In the genomic region with DNA sequence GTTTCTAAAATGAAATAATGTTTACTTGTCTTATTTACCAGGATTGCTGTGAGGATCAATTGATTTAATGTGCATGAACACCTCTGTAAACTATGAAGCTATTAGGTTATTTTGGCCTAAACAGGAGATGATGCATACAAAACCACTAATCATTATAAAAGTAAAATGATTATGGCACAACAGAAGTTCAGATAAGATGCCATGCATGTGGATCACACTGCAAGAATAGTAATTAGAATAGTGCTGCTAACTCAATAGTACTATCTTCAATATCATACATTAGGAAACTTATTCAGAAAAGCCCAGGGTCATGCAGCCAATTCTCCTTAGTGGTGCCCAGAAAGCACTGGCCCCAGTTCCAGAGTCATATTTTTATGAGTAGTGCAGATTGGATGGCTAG, we compare ENCODE assay signal across 29 cellular contexts.
"Had no signal": no experiment of that assay in that cellular context is flagged by ENCODE, and none has a peak within 500 bp of the region (broad histone marks: within the 10 kb centered on the region; RNA-seq: fewer than 3 reads in every experiment).

No MANE protein-coding gene starts in this region.

- H3K36me3 Mint-ChIP-seq: stimulated activated effector memory CD8-positive, alpha-beta T cell treated with anti-CD3 and anti-CD28 coated beads, Interleukin-12 subunit alpha, Interleukin-12 subunit beta, amount 100 ng/mL, for 72 hours; stimulated activated memory B cell treated with anti-CD40 and anti-IgM and Interleukin-4, amounts not matched to agents 10 μg/mL and 1 μg/mL and 100 μg/mL, for 72 hours; stimulated activated naive B cell treated with anti-CD40 and anti-IgM and Interleukin-4, amounts not matched to agents 10 μg/mL and 1 μg/mL and 100 μg/mL, for 72 hours; type B pancreatic cell had no signal

- H3K4me3 Mint-ChIP-seq: stimulated activated effector memory CD8-positive, alpha-beta T cell treated with anti-CD3 and anti-CD28 coated beads, Interleukin-12 subunit alpha, Interleukin-12 subunit beta, amount 100 ng/mL, for 72 hours; stimulated activated memory B cell treated with anti-CD40 and anti-IgM and Interleukin-4, amounts not matched to agents 10 μg/mL and 1 μg/mL and 100 μg/mL, for 72 hours; stimulated activated naive B cell treated with anti-CD40 and anti-IgM and Interleukin-4, amounts not matched to agents 10 μg/mL and 1 μg/mL and 100 μg/mL, for 72 hours; stimulated activated naive CD8-positive, alpha-beta T cell treated with anti-CD3 and anti-CD28 coated beads, Interleukin-15, amount 100 ng/mL, for 72 hours; stimulated activated naive CD8-positive, alpha-beta T cell treated with anti-CD3 and anti-CD28 coated beads, Interleukin-15, Interleukin-2, amounts not matched to agents 100 ng/mL and 50 ng/mL, for 24 hours; type B pancreatic cell had no signal

- H3K36me3 ChIP-seq: stomach, suprapubic skin, thoracic aorta, thyroid gland, tibial artery, tibial nerve, transverse colon, upper lobe of left lung, upper lobe of right lung, uterus, vagina had no signal

- H3K27ac Mint-ChIP-seq: stimulated activated effector memory CD8-positive, alpha-beta T cell treated with anti-CD3 and anti-CD28 coated beads, Interleukin-12 subunit alpha, Interleukin-12 subunit beta, amount 100 ng/mL, for 72 hours; stimulated activated memory B cell treated with anti-CD40 and anti-IgM and Interleukin-4, amounts not matched to agents 10 μg/mL and 1 μg/mL and 100 μg/mL, for 72 hours; stimulated activated naive B cell treated with anti-CD40 and anti-IgM and Interleukin-4, amounts not matched to agents 10 μg/mL and 1 μg/mL and 100 μg/mL, for 72 hours; stimulated activated naive CD8-positive, alpha-beta T cell treated with anti-CD3 and anti-CD28 coated beads, Interleukin-15, amount 100 ng/mL, for 72 hours; stimulated activated naive CD8-positive, alpha-beta T cell treated with anti-CD3 and anti-CD28 coated beads, Interleukin-15, Interleukin-2, amounts not matched to agents 100 ng/mL and 50 ng/mL, for 24 hours; type B pancreatic cell had no signal

- H3K9me3 ChIP-seq: stomach, suprapubic skin, testis, thoracic aorta, thyroid gland, tibial artery, tibial nerve, transverse colon, upper lobe of left lung, upper lobe of right lung, uterus, vagina had no signal

- H3K27me3 Mint-ChIP-seq: stimulated activated memory B cell treated with anti-CD40 and anti-IgM and Interleukin-4, amounts not matched to agents 10 μg/mL and 1 μg/mL and 100 μg/mL, for 72 hours had no signal

- DNase-seq: stimulated activated CD4-positive, alpha-beta T cell treated with anti-CD3 and anti-CD28 coated beads, Interleukin-2, amount 100 ng/mL, for 48 hours; stimulated activated CD4-positive, alpha-beta T cell treated with anti-CD3 and anti-CD28 coated beads, Interleukin-4, amount 100 ng/mL, for 1 hour; stimulated activated CD4-positive, alpha-beta T cell treated with anti-CD3 and anti-CD28 coated beads, Interleukin-4, amount 100 ng/mL, for 24 hours; stimulated activated CD4-positive, alpha-beta T cell treated with anti-CD3 and anti-CD28 coated beads, Interleukin-4, amount 100 ng/mL, for 4 hours; stimulated activated CD8-positive, alpha-beta memory T cell treated with anti-CD3 and anti-CD28 coated beads, Interleukin-4, amount 100 ng/mL, for 48 hours; stimulated activated naive B cell treated with anti-CD40 and anti-IgM and Interleukin-4, amounts not matched to agents 10 μg/mL and 1 μg/mL and 100 μg/mL, for 72 hours; stimulated activated naive CD4-positive, alpha-beta T cell; stimulated activated naive CD4-positive, alpha-beta T cell treated with Interleukin-2 at 50 U/mL for 16 hours; stimulated activated naive CD8-positive, alpha-beta T cell treated with anti-CD3 and anti-CD28 coated beads, Interleukin-15, amount 100 ng/mL, for 72 hours; stimulated activated naive CD8-positive, alpha-beta T cell treated with anti-CD3 and anti-CD28 coated beads, Interleukin-15, Interleukin-2, amounts not matched to agents 100 U/mL and 50 U/mL, for 24 hours; stomach; substantia nigra; testis; thyroid gland; tibial artery; transverse colon; trophoblast cell; upper lobe of left lung; upper lobe of right lung; uterus had no signal

- H3K4me3 ChIP-seq: stomach, suprapubic skin, testis, thoracic aorta, thyroid gland, tibial artery, tibial nerve, transverse colon, upper lobe of left lung, upper lobe of right lung, uterus, vagina had no signal

- ATAC-seq: stimulated activated effector memory CD8-positive, alpha-beta T cell treated with anti-CD3 and anti-CD28 coated beads, Interleukin-12 subunit alpha, Interleukin-12 subunit beta, amount 100 ng/mL, for 72 hours; stimulated activated memory B cell treated with anti-CD40 and anti-IgM and Interleukin-4, amounts not matched to agents 10 μg/mL and 1 μg/mL and 100 μg/mL, for 72 hours; stimulated activated naive B cell treated with anti-CD40 and anti-IgM and Interleukin-4, amounts not matched to agents 10 μg/mL and 1 μg/mL and 100 μg/mL, for 72 hours; stimulated activated naive CD8-positive, alpha-beta T cell treated with anti-CD3 and anti-CD28 coated beads, Interleukin-15, amount 100 ng/mL, for 72 hours; stimulated activated naive CD8-positive, alpha-beta T cell treated with anti-CD3 and anti-CD28 coated beads, Interleukin-15, Interleukin-2, amounts not matched to agents 100 U/mL and 50 U/mL, for 24 hours; upper lobe of right lung had no signal

- H3K27ac ChIP-seq: suprapubic skin, testis, thoracic aorta, thyroid gland, tibial artery, tibial nerve, upper lobe of left lung, upper lobe of right lung, uterus, vagina had no signal

- H3K27me3 ChIP-seq: stomach, suprapubic skin, testis, thyroid gland, tibial artery, tibial nerve, transverse colon, upper lobe of left lung, upper lobe of right lung, uterus, vagina had no signal

- H3K4me1 ChIP-seq: testis, thyroid gland, upper lobe of right lung, uterus, vagina had no signal

- FAIRE-seq: urothelium cell line had no signal

- H3K4me1 Mint-ChIP-seq: stimulated activated effector memory CD8-positive, alpha-beta T cell treated with anti-CD3 and anti-CD28 coated beads, Interleukin-12 subunit alpha, Interleukin-12 subunit beta, amount 100 ng/mL, for 72 hours; stimulated activated memory B cell treated with anti-CD40 and anti-IgM and Interleukin-4, amounts not matched to agents 10 μg/mL and 1 μg/mL and 100 μg/mL, for 72 hours; stimulated activated naive B cell treated with anti-CD40 and anti-IgM and Interleukin-4, amounts not matched to agents 10 μg/mL and 1 μg/mL and 100 μg/mL, for 72 hours; stimulated activated naive CD8-positive, alpha-beta T cell treated with anti-CD3 and anti-CD28 coated beads, Interleukin-15, amount 100 ng/mL, for 72 hours had no signal
